ENCODE assay signal across 10 cellular contexts in genomic region chr10:12483996-12484944, GRCh38.
DNase-seq lines count a peak whose midpoint lies in the region; ATAC-seq and FAIRE-seq lines count a peak whose summit lies in the region.
"Had no signal": no experiment of that assay in that cellular context is flagged by ENCODE, and none has a peak within 500 bp of the region (broad histone marks: within the 10 kb centered on the region; RNA-seq: fewer than 3 reads in every experiment).

No MANE protein-coding gene starts in this region.

- no peak overlapping the region for H3K9ac ChIP-seq in GM23248

- peaks cover 6 to 28% (median 21%) of the 10 kb centered on the region in 4 donors for H3K4me1 Mint-ChIP-seq in CD4-positive, CD25-positive, alpha-beta regulatory T cell

- no peaks in the 10 kb centered on the region for H4K20me1 ChIP-seq in GM23248 (ENCODE audit: insufficient read depth)

- H3K27ac ChIP-seq in CD4-positive, CD25-positive, alpha-beta regulatory T cell (ENCODE audit: insufficient read depth, low read length, poor library complexity, severe bottlenecking): no peak overlapping the region
- no peak overlapping the region for H3K27ac ChIP-seq in GM23248

- DNase-seq in CD4-positive, CD25-positive, alpha-beta regulatory T cell: no peak
- peak; percentile 16 for DNase-seq in GM23248
- DNase-seq in NCI-H524 treated with DMSO at 0.1 percent for 48 hours (lab: John Stamatoyannopoulos, UW): peak; percentile 14
- peak; percentile 33 for DNase-seq in kidney tubule cell (ENCODE audit: low spot score)
- DNase-seq in nucleus accumbens (lab: John Stamatoyannopoulos, UW): no peak
- no peak for DNase-seq in activated CD4-positive, alpha-beta T cell treated with anti-CD3 and anti-CD28 coated beads for 1 hour
- DNase-seq in HTR-8/SVneo (ENCODE audit: insufficient read length, low spot score): no peak

- no peaks in the 10 kb centered on the region for H3F3A ChIP-seq in GM23248 (ENCODE audit: insufficient read depth)

- H2AFZ ChIP-seq in GM23248: peak overlapping the region; percentile 56; the same call in 1 of the 2 replicates

- no peaks in the 10 kb centered on the region for H3K27me3 Mint-ChIP-seq in CD4-positive, CD25-positive, alpha-beta regulatory T cell
- H3K27me3 Mint-ChIP-seq: activated naive CD4-positive, alpha-beta T cell treated with anti-CD3 and anti-CD28 coated beads, Interleukin-2, amount 50 U/mL, for 24 hours had no signal

- no peak for ATAC-seq in CD4-positive, CD25-positive, alpha-beta regulatory T cell (ENCODE audit: low read depth in 2 of 2)
- no peak for ATAC-seq in HG02938 (IDR thresholded peaks at IDR 0.05; ENCODE audit: unreplicated experiment)

- 9 to 11% methylated on average over 22 to 24 of the region's 24 CpGs for WGBS in GM23248 (ENCODE audit: low coverage in 1 of 2, low lambda C conversion rate in 2 of 2, missing lambda C conversion rate in 2 of 2), 2 experiments

- in situ Hi-C loops in GM23248 (cut with MboI): no loop called here

- H3K79me2 ChIP-seq in GM23248 (ENCODE audit: insufficient read depth): no peaks in the 10 kb centered on the region

- no peaks in the 10 kb centered on the region for H3K36me3 ChIP-seq in CD4-positive, CD25-positive, alpha-beta regulatory T cell (ENCODE audit: control insufficient read depth, insufficient read depth, low read length)
- no peaks in the 10 kb centered on the region for H3K36me3 ChIP-seq in GM23248 (ENCODE audit: low read depth)

- H3K4me3 Mint-ChIP-seq in CD4-positive, CD25-positive, alpha-beta regulatory T cell: peak overlapping the region in 1 of 4 donors; percentile 72

- peak overlapping the region in 2 of 3 donors; percentile 91 to 92 for H3K27ac Mint-ChIP-seq in CD4-positive, CD25-positive, alpha-beta regulatory T cell

- no peak overlapping the region for H3K4me3 ChIP-seq in CD4-positive, CD25-positive, alpha-beta regulatory T cell (ENCODE audit: low read depth, low read length)
- H3K4me3 ChIP-seq in GM23248: no peak overlapping the region

- H3K9me2 ChIP-seq in GM23248 (ENCODE audit: insufficient read depth): no peaks in the 10 kb centered on the region

- peaks cover 0 to 2% (median 0%) of the 10 kb centered on the region in 7 donors for H3K9me3 Mint-ChIP-seq in CD4-positive, CD25-positive, alpha-beta regulatory T cell
- H3K9me3 Mint-ChIP-seq: activated naive CD4-positive, alpha-beta T cell treated with anti-CD3 and anti-CD28 coated beads, Interleukin-2, amount 50 U/mL, for 24 hours had no signal

- H3K9me3 ChIP-seq in CD4-positive, CD25-positive, alpha-beta regulatory T cell (ENCODE audit: control insufficient read depth in 2 of 2, low read length in 2 of 2): no peaks in the 10 kb centered on the region
- no peaks in the 10 kb centered on the region for H3K9me3 ChIP-seq in GM23248 (ENCODE audit: low read depth)

- no peak overlapping the region for H3K4me2 ChIP-seq in GM23248 (ENCODE audit: unreplicated experiment)

- no peak for FAIRE-seq in HTR-8/SVneo (lab: Jason Lieb, UNC)
- FAIRE-seq: keratinocyte had no signal

- no peaks in the 10 kb centered on the region for H3K36me3 Mint-ChIP-seq in CD4-positive, CD25-positive, alpha-beta regulatory T cell

- H3K27me3 ChIP-seq in CD4-positive, CD25-positive, alpha-beta regulatory T cell (ENCODE audit: control insufficient read depth, insufficient read depth, low read length): no peaks in the 10 kb centered on the region
- H3K27me3 ChIP-seq in GM23248 (replicated peaks; ENCODE audit: insufficient read depth): no peaks in the 10 kb centered on the region

- peaks cover 11% of the 10 kb centered on the region for H3K4me1 ChIP-seq in CD4-positive, CD25-positive, alpha-beta regulatory T cell (ENCODE audit: control insufficient read depth, insufficient read depth, low read length, poor library complexity, severe bottlenecking)
- no peaks in the 10 kb centered on the region for H3K4me1 ChIP-seq in GM23248 (ENCODE audit: insufficient read depth)

Comparison
In these comparisons a context has a peak if more than half of its experiments do, and no peak if none do; other contexts are left out.
1. DNase-seq: peak in GM23248 (single experiment), NCI-H524 treated with DMSO at 0.1 percent for 48 hours (single experiment) and kidney tubule cell (single experiment); none in CD4-positive, CD25-positive, alpha-beta regulatory T cell (0 of 3), nucleus accumbens (0 of 56), activated CD4-positive, alpha-beta T cell treated with anti-CD3 and anti-CD28 coated beads for 1 hour (single experiment) and HTR-8/SVneo (single experiment).